17 cellular contexts compared by ENCODE assay signal in genomic region chr10:60239228-60239627, GRCh38.
"Had no signal": no experiment of that assay in that cellular context is flagged by ENCODE, and none has a peak within 500 bp of the region (broad histone marks: within the 10 kb centered on the region; RNA-seq: fewer than 3 reads in every experiment).

No MANE protein-coding gene starts in this region.

- H3K4me3 Mint-ChIP-seq: WTC11 had no signal

- DNase-seq: activated CD4-positive, alpha-beta T cell treated with anti-CD3 and anti-CD28 coated beads for 4 hours; activated CD8-positive, alpha-beta memory T cell treated with anti-CD3 and anti-CD28 coated beads, Interleukin-2, amount 50 U/mL, for 4 hours; activated gamma-delta T cell treated with Interleukin-2 at 50 U/mL for 16 hours; adrenal gland; effector CD4-positive, alpha-beta T cell; gastrocnemius medialis; left ventricle myocardium inferior; naive thymus-derived CD4-positive, alpha-beta T cell; sigmoid colon; stimulated activated CD4-positive, alpha-beta T cell treated with anti-CD3 and anti-CD28 coated beads, Interleukin-4, amount 100 ng/mL, for 4 hours; stimulated activated naive CD4-positive, alpha-beta T cell treated with Interleukin-2 at 50 U/mL for 16 hours; tibial artery had no signal

- H3K27ac ChIP-seq: adrenal gland, breast epithelium, gastrocnemius medialis, pancreas, sigmoid colon, tibial artery had no signal

- H3K27me3 ChIP-seq: adrenal gland, breast epithelium, gastrocnemius medialis, pancreas, sigmoid colon, tibial artery had no signal

- H3K4me1 ChIP-seq: breast epithelium, gastrocnemius medialis, pancreas had no signal

- H3K9me3 ChIP-seq: adrenal gland, breast epithelium, gastrocnemius medialis, left ventricle myocardium inferior, mucosa of descending colon, pancreas, sigmoid colon, tibial artery had no signal

- H3K9me3 Mint-ChIP-seq: activated naive CD4-positive, alpha-beta T cell treated with anti-CD3 and anti-CD28 coated beads, Interleukin-2, amount 50 U/mL, for 72 hours; naive thymus-derived CD4-positive, alpha-beta T cell; WTC11 had no signal

- H3K27me3 Mint-ChIP-seq: naive thymus-derived CD4-positive, alpha-beta T cell had no signal

- H3K36me3 ChIP-seq: adrenal gland, breast epithelium, gastrocnemius medialis, left ventricle myocardium inferior, pancreas, sigmoid colon, tibial artery had no signal

- H3K27ac Mint-ChIP-seq: WTC11 had no signal

- H3K4me3 ChIP-seq: adrenal gland, breast epithelium, gastrocnemius medialis, left ventricle myocardium inferior, mucosa of descending colon, pancreas, sigmoid colon, tibial artery had no signal

- H3K36me3 Mint-ChIP-seq: activated naive CD4-positive, alpha-beta T cell treated with anti-CD3 and anti-CD28 coated beads, Interleukin-2, amount 50 U/mL, for 72 hours; WTC11 had no signal
